In the genomic region with DNA sequence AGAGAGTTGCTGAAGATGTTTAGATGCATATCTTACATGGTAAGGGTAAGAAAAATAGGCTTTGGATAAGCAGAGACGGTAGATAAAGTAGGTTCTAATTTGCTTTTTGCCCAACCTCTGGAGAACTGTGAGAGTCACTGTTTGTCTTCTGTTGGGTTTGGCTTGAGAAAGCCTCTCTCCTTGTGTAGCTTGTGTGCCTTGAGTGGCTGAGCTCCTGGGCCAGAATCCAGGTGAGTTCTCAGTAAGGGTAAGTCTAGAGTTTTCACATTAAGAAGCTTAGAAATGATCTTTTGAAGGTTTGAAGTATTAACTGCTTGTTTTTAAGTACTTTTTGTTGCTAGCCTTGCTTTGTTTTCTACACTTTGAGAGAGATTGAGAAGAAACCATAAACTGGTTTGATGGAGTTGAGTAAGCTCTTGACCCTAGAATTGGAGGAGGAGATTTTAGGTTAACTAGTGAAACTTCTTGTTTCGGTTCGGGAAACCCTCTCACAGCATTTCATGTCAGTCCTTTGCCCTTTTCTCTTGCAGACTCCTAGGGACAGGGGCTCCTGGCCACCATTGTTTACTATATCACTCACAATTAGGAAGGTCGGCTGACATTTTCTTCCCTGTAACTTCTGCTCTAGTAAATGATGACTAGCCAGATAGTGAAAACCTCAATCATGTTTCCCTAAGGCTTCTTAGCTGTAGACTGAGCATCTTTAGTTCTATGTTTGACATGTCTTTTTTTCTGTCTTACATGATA, we compare ENCODE assay signal across 18 cellular contexts. TPM values are rescaled to one million over a fixed set of nuclear protein-coding genes. Genes with fewer than 3 reads are reported as not detected.
A peak's percentile ranks its signal among the peaks of the same experiment; 100 is the strongest.
DNase-seq lines count a peak whose midpoint lies in the region; ATAC-seq lines count a peak whose summit lies in the region.
"Had no signal": no experiment of that assay in that cellular context is flagged by ENCODE, and none has a peak within 500 bp of the region (broad histone marks: within the 10 kb centered on the region; RNA-seq: fewer than 3 reads in every experiment).

No MANE protein-coding gene starts in this region.

- H3K27ac Mint-ChIP-seq in activated naive CD4-positive, alpha-beta T cell treated with anti-CD3 and anti-CD28 coated beads for 36 hours, result peak overlapping the region; percentile 73
- H3K27ac Mint-ChIP-seq in activated naive CD4-positive, alpha-beta T cell treated with anti-CD3 and anti-CD28 coated beads, Interleukin-2, amount 50 U/mL, for 72 hours, result peak overlapping the region in 1 of 2 donors; percentile 68
- peak overlapping the region; percentile 63 for H3K27ac Mint-ChIP-seq in T-helper 17 cell
- H3K27ac Mint-ChIP-seq: endodermal cell had no signal

- intact Hi-C loops in activated naive CD4-positive, alpha-beta T cell treated with anti-CD3 and anti-CD28 coated beads for 36 hours (cut with micrococcal nuclease), result no loop called here

- no peaks in the 10 kb centered on the region for H3K27me3 ChIP-seq in layer of hippocampus (ENCODE audit: control insufficient read depth, insufficient read depth, low read length)
- H3K27me3 ChIP-seq: foreskin keratinocyte, stomach had no signal

- no peaks in the 10 kb centered on the region for H3K27me3 Mint-ChIP-seq in activated naive CD4-positive, alpha-beta T cell treated with anti-CD3 and anti-CD28 coated beads for 36 hours (ENCODE audit: low read depth)
- no peaks in the 10 kb centered on the region for H3K27me3 Mint-ChIP-seq in T-helper 17 cell

- peaks cover 22% of the 10 kb centered on the region for H3K36me3 Mint-ChIP-seq in activated naive CD4-positive, alpha-beta T cell treated with anti-CD3 and anti-CD28 coated beads for 36 hours (ENCODE audit: low read depth)
- H3K36me3 Mint-ChIP-seq in activated naive CD4-positive, alpha-beta T cell treated with anti-CD3 and anti-CD28 coated beads, Interleukin-2, amount 50 U/mL, for 72 hours, result peaks cover 0 to 61% of the 10 kb centered on the region in 2 donors
- no peaks in the 10 kb centered on the region for H3K36me3 Mint-ChIP-seq in T-helper 17 cell (ENCODE audit: low read depth)

- peaks cover 4% of the 10 kb centered on the region for H3K9me3 Mint-ChIP-seq in activated naive CD4-positive, alpha-beta T cell treated with anti-CD3 and anti-CD28 coated beads for 36 hours
- H3K9me3 Mint-ChIP-seq in activated naive CD4-positive, alpha-beta T cell treated with anti-CD3 and anti-CD28 coated beads, Interleukin-2, amount 50 U/mL, for 72 hours, result peaks cover 3 to 15% of the 10 kb centered on the region in 2 donors
- H3K9me3 Mint-ChIP-seq: endodermal cell had no signal

- no peak for ATAC-seq in activated naive CD4-positive, alpha-beta T cell treated with anti-CD3 and anti-CD28 coated beads, Interleukin-2, amount 50 U/mL, for 72 hours
- no peak for ATAC-seq in T-helper 17 cell
- ATAC-seq in GM21515 (IDR thresholded peaks at IDR 0.05; ENCODE audit: unreplicated experiment), result no peak
- ATAC-seq: foreskin keratinocyte, SK-N-SH treated with all-trans-retinoic acid at 6 μM for 48 hours had no signal

- CTCF ChIA-PET in activated naive CD4-positive, alpha-beta T cell treated with anti-CD3 and anti-CD28 coated beads for 36 hours (lab: Charles Lee), result interaction anchor here (0.6 to 2.4 kb wide), 2 partner anchors 23 to 25 kb away, joined by 3 to 6 read pairs; no protein-coding TSS in a partner anchor

- H3K4me3 Mint-ChIP-seq in activated naive CD4-positive, alpha-beta T cell treated with anti-CD3 and anti-CD28 coated beads for 36 hours, result peak overlapping the region; percentile 5
- H3K4me3 Mint-ChIP-seq in T-helper 17 cell, result peak overlapping the region; percentile 43
- H3K4me3 Mint-ChIP-seq: endodermal cell had no signal

- H3K4me1 Mint-ChIP-seq in activated naive CD4-positive, alpha-beta T cell treated with anti-CD3 and anti-CD28 coated beads for 36 hours (ENCODE audit: low read depth), result peaks cover 97% of the 10 kb centered on the region
- peaks cover 60% of the 10 kb centered on the region for H3K4me1 Mint-ChIP-seq in T-helper 17 cell

- DNase-seq in activated naive CD4-positive, alpha-beta T cell treated with anti-CD3 and anti-CD28 coated beads for 36 hours, result no peak
- DNase-seq in activated naive CD4-positive, alpha-beta T cell treated with anti-CD3 and anti-CD28 coated beads, Interleukin-2, amount 50 U/mL, for 72 hours (ENCODE audit: low spot score in 2 of 2), result no peak
- DNase-seq in T-helper 17 cell, result no peak
- peak; percentile 26 for DNase-seq in superior temporal gyrus (ENCODE audit: extremely low spot score)
- DNase-seq in NCI-H1436 (lab: John Stamatoyannopoulos, UW), result no peak
- DNase-seq in central memory CD4-positive, alpha-beta T cell, result no peak
- DNase-seq: activated CD4-positive, CD25-positive, alpha-beta regulatory T cell; activated T-cell treated with anti-CD3 and anti-CD28 coated beads, Interleukin-2, amount 50 U/mL, for 1 hour; DMS53; endodermal cell; foreskin keratinocyte; NCI-H1694; NCI-H446 treated with DMSO at 0.1 percent for 48 hours; stomach had no signal

- H3K27ac ChIP-seq in layer of hippocampus (ENCODE audit: low read depth, low read length), result peak overlapping the region; percentile 11
- H3K27ac ChIP-seq: foreskin keratinocyte had no signal

- no peaks in the 10 kb centered on the region for H3K9me3 ChIP-seq in T-helper 17 cell (ENCODE audit: control insufficient read depth, low read length, poor library complexity, severe bottlenecking)
- H3K9me3 ChIP-seq: HAP-1, stomach had no signal

RNA-seq across cellular contexts. Expression of a gene that starts 26.0 kb away (rescaled TPM):
- 100 to 1,000 TPM; 126 to 131 TPM for total RNA-seq in activated naive CD4-positive, alpha-beta T cell treated with anti-CD3 and anti-CD28 coated beads for 36 hours
- 10 to 100 TPM; 82.9 to 94.3 TPM for total RNA-seq in activated naive CD4-positive, alpha-beta T cell treated with anti-CD3 and anti-CD28 coated beads, Interleukin-2, amount 50 U/mL, for 72 hours
- total RNA-seq in T-helper 17 cell, result 100 to 1,000 TPM in 1 of 2 donors, 10 to 100 TPM in 1; 98.1 to 102 TPM
